In genomic region chr2:85216927-85217326, GRCh38 we compare ENCODE assay signal across 1 cellular context.
TF ChIP-seq lines count a peak whose summit lies in the region.

No MANE protein-coding gene starts in this region.

TF ChIP-seq in IMR-90, 13 proteins besides CTCF, POLR2A, EP300 and RAD21:
- TF ChIP-seq NFE2L2 (IDR thresholded peaks at IDR 0.05; ENCODE audit: low read depth, low read length) (no peak), RCOR1 (IDR thresholded peaks at IDR 0.05; ENCODE audit: insufficient replicate concordance, low read length) (no peak), MAZ (IDR thresholded peaks at IDR 0.05; ENCODE audit: borderline replicate concordance, low read depth, low read length) (no peak), BHLHE40 (IDR thresholded peaks at IDR 0.05; ENCODE audit: low read depth, low read length) (no peak), ELK1 (IDR thresholded peaks at IDR 0.05; ENCODE audit: borderline replicate concordance, low read depth, low read length) (no peak), USF2 (IDR thresholded peaks at IDR 0.05; ENCODE audit: low read depth, low read length) (no peak), SMC3 (IDR thresholded peaks at IDR 0.05; ENCODE audit: low read depth, low read length) (no peak), MXI1 (IDR thresholded peaks at IDR 0.05; ENCODE audit: borderline replicate concordance, low read depth, low read length) (no peak), CHD1 (IDR thresholded peaks at IDR 0.05; ENCODE audit: low read depth, low read length) (no peak), MAFK (IDR thresholded peaks at IDR 0.05; ENCODE audit: low read depth, low read length) (no peak), RFX5 (IDR thresholded peaks at IDR 0.05; ENCODE audit: low read depth, low read length) (no peak), CEBPB (IDR thresholded peaks at IDR 0.05; ENCODE audit: low read depth, low read length) (no peak), FOS (IDR thresholded peaks at IDR 0.05; ENCODE audit: low read depth, low read length) (no peak)
